14 cellular contexts compared by ENCODE assay signal in genomic region chr5:139182528-139183296, GRCh38. TPM values are rescaled to one million over a fixed set of nuclear protein-coding genes. Genes with fewer than 3 reads are reported as not detected.
DNase-seq lines count a peak whose midpoint lies in the region; ATAC-seq and TF ChIP-seq lines count a peak whose summit lies in the region.
"Had no signal": no experiment of that assay in that cellular context is flagged by ENCODE, and none has a peak within 500 bp of the region (broad histone marks: within the 10 kb centered on the region; RNA-seq: fewer than 3 reads in every experiment).

No MANE protein-coding gene starts in this region.

- no peaks in the 10 kb centered on the region for H3K27me3 Mint-ChIP-seq in brain
- no peaks in the 10 kb centered on the region for H3K27me3 Mint-ChIP-seq in stimulated activated memory B cell treated with anti-CD40 and anti-IgM and Interleukin-4, amounts not matched to agents 10 μg/mL and 1 μg/mL and 100 μg/mL, for 72 hours
- H3K27me3 Mint-ChIP-seq: IgD-negative memory B cell had no signal

- H3K36me3 Mint-ChIP-seq in brain: peaks cover 12% of the 10 kb centered on the region
- peaks cover 17% of the 10 kb centered on the region for H3K36me3 Mint-ChIP-seq in stimulated activated memory B cell treated with anti-CD40 and anti-IgM and Interleukin-4, amounts not matched to agents 10 μg/mL and 1 μg/mL and 100 μg/mL, for 72 hours
- H3K36me3 Mint-ChIP-seq: IgD-negative memory B cell had no signal

- H3K4me1 Mint-ChIP-seq in brain: peaks cover 82% of the 10 kb centered on the region
- peaks cover 68% of the 10 kb centered on the region for H3K4me1 Mint-ChIP-seq in stimulated activated memory B cell treated with anti-CD40 and anti-IgM and Interleukin-4, amounts not matched to agents 10 μg/mL and 1 μg/mL and 100 μg/mL, for 72 hours

- peak; percentile 32 for ATAC-seq in HG03460 (IDR thresholded peaks at IDR 0.05; ENCODE audit: unreplicated experiment)
- peak; percentile 58 for ATAC-seq in stimulated activated memory B cell treated with anti-CD40 and anti-IgM and Interleukin-4, amounts not matched to agents 10 μg/mL and 1 μg/mL and 100 μg/mL, for 72 hours
- ATAC-seq in GM21786 (IDR thresholded peaks at IDR 0.05; ENCODE audit: unreplicated experiment): no peak

- H3K27ac Mint-ChIP-seq in brain: peak overlapping the region in 4 of 5 experiments; percentile 59 to 79 (median 71)
- peak overlapping the region; percentile 34 for H3K27ac Mint-ChIP-seq in stimulated activated memory B cell treated with anti-CD40 and anti-IgM and Interleukin-4, amounts not matched to agents 10 μg/mL and 1 μg/mL and 100 μg/mL, for 72 hours
- H3K27ac Mint-ChIP-seq: activated naive CD4-positive, alpha-beta T cell treated with anti-CD3 and anti-CD28 coated beads for 36 hours; IgD-negative memory B cell had no signal

- peak overlapping the region in 1 of 5 experiments; percentile 42 for H3K4me3 Mint-ChIP-seq in brain
- no peak overlapping the region for H3K4me3 Mint-ChIP-seq in stimulated activated memory B cell treated with anti-CD40 and anti-IgM and Interleukin-4, amounts not matched to agents 10 μg/mL and 1 μg/mL and 100 μg/mL, for 72 hours
- H3K4me3 Mint-ChIP-seq: activated naive CD4-positive, alpha-beta T cell treated with anti-CD3 and anti-CD28 coated beads for 36 hours had no signal

- no peak for TF ChIP-seq CTCF in GM13977 (IDR thresholded peaks at IDR 0.05; ENCODE audit: extremely low read depth, insufficient read depth, missing control alignments)
- TF ChIP-seq CTCF in brain (conservative IDR thresholded peaks at IDR 0.05): no peak

- in situ Hi-C loops in GM13977 (cut with MboI; ENCODE audit: low pct_unique_long_range_greater_than_20kb, low sequenced_read_pairs, unreplicated experiment): no loop called here

- peak; percentile 23 for DNase-seq in GM13977 (ENCODE audit: low spot score)
- no peak for DNase-seq in SHP77 treated with DMSO at 0.1 percent for 48 hours (lab: John Stamatoyannopoulos, UW)
- no peak for DNase-seq in NCI-H2081 treated with DMSO at 0.1 percent for 48 hours (lab: John Stamatoyannopoulos, UW)
- DNase-seq: activated naive CD4-positive, alpha-beta T cell treated with anti-CD3 and anti-CD28 coated beads for 36 hours; activated T-cell treated with anti-CD3 and anti-CD28 coated beads for 4 hours; C1 segment of cervical spinal cord; DMS53; NCI-H1105; NCI-H748 treated with DMSO at 0.1 percent for 48 hours had no signal

- H3K9me3 Mint-ChIP-seq in brain: no peaks in the 10 kb centered on the region
- no peaks in the 10 kb centered on the region for H3K9me3 Mint-ChIP-seq in stimulated activated memory B cell treated with anti-CD40 and anti-IgM and Interleukin-4, amounts not matched to agents 10 μg/mL and 1 μg/mL and 100 μg/mL, for 72 hours
- H3K9me3 Mint-ChIP-seq: activated naive CD4-positive, alpha-beta T cell treated with anti-CD3 and anti-CD28 coated beads for 36 hours; IgD-negative memory B cell had no signal

RNA-seq across cellular contexts. Expression of gene SIL1, which starts 15.5 kb away (rescaled TPM):
- polyA plus RNA-seq in brain (ENCODE audit: insufficient read depth, low read depth, low replicate concordance): 25.8 TPM
